17 cellular contexts compared by ENCODE assay signal in the genomic region with DNA sequence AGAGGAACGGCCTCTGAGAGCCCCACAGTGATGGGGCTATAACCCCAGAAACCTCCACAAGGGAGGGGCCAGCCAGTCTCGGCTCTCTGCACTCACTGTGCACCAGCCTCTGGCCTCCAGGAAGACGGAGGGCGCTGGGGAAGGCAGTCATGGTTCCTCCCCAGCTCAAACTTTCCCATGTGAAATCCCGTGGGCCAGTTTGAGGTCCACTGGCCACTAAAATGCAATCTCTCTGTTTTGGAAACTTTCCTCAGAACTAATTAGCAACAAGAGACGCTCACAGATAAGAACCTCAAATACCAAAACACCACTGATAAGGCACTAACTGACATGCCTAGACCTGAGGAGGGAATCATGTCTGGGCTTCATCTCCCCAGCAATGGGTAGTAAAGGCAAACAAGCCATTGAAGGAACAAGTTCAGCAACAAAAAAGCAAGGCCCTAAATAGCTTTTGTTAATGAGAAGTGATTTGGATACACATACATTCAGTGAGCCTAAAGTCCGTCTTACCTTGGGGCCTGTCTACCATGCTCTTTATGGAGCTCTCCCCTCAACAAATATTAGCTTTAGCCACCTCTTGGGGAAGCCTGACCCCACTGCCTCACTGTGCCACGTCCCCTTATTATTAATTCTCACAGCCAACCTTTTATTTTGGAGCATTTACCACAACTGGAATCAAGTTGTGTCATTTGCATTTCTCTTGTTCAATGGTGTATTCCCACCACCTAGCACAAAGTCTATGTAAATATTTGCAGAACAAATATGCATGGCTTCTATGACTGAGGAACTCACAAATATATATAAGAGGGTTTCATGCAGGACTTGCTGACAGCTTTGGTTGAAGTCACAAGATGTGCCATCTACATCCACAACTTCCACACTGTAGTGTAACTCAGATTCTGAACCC. TPM values are rescaled to one million over a fixed set of nuclear protein-coding genes. Genes with fewer than 3 reads are reported as not detected.
DNase-seq lines count a peak whose midpoint lies in the region; ATAC-seq, FAIRE-seq and TF ChIP-seq lines count a peak whose summit lies in the region.
"Had no signal": no experiment of that assay in that cellular context is flagged by ENCODE, and none has a peak within 500 bp of the region (broad histone marks: within the 10 kb centered on the region; RNA-seq: fewer than 3 reads in every experiment).

No MANE protein-coding gene starts in this region.

- H3K36me3 Mint-ChIP-seq in nephron progenitor cell (ENCODE audit: low read depth), result no peaks in the 10 kb centered on the region

- H3K27ac Mint-ChIP-seq in nephron progenitor cell, result no peak overlapping the region

- peaks cover 39% of the 10 kb centered on the region for H3K4me1 Mint-ChIP-seq in nephron progenitor cell

- no peak for FAIRE-seq in GM12878 (lab: Jason Lieb, UNC)

- SMC1A ChIA-PET in GM12878 (lab: Charles Lee; ENCODE audit: uncharacterized antibody, unreplicated experiment), result interaction anchor here (0.7 to 4.5 kb wide), 13 partner anchors 9 to 161 kb away, joined by 3 to 29 read pairs (median 4); no protein-coding TSS in a partner anchor

- RAD21 ChIA-PET in GM12878 (lab: Charles Lee; ENCODE audit: unreplicated experiment), result interaction anchor here (0.6 to 2.8 kb wide), 12 partner anchors 9 to 95 kb away, joined by 3 to 16 read pairs (median 4); partner anchors contain the start of gene ELL2

- peak overlapping the region; percentile 44; the same call in 1 of the 2 replicates for H3K4me2 ChIP-seq in GM12878 (ENCODE audit: control insufficient read depth, insufficient read depth)
- peak overlapping the region; percentile 7 for H3K4me2 ChIP-seq in osteoblast (ENCODE audit: insufficient read depth, low read length)

- intact Hi-C loops in GM12878 (cut with micrococcal nuclease; ENCODE audit: unreplicated experiment), result no loop called here

- H3K9me3 ChIP-seq in GM12878 (replicated peaks; ENCODE audit: control insufficient read depth, insufficient read depth, low read length) (no peaks in the 10 kb centered on the region; the same call in 2 of the 3 replicates), osteoblast (ENCODE audit: low read depth, low read length) (no peaks in the 10 kb centered on the region)
- H3K9me3 ChIP-seq: gastrocnemius medialis, MG63, thyroid gland had no signal

- H3K27me3 ChIP-seq in GM12878 (replicated peaks in 1 of 2; ENCODE audit: control insufficient read depth in 2 of 2, insufficient read depth in 2 of 2, low read length in 1 of 2) (no peaks in the 10 kb centered on the region; a peak in 1 of 4 replicates), osteoblast (ENCODE audit: insufficient read depth, low read length) (no peaks in the 10 kb centered on the region)
- H3K27me3 ChIP-seq: gastrocnemius medialis, MG63, thyroid gland had no signal

- H3K36me3 ChIP-seq in GM12878 (ENCODE audit: control insufficient read depth in 2 of 2, insufficient read depth in 2 of 2, low read length in 1 of 2) (no peaks in the 10 kb centered on the region), osteoblast (ENCODE audit: insufficient read depth, low read length) (no peaks in the 10 kb centered on the region)
- H3K36me3 ChIP-seq: gastrocnemius medialis, thyroid gland had no signal

- CTCF ChIA-PET in GM12878 (lab: Yijun Ruan, JAX), result interaction anchor here (0.5 to 3.2 kb wide), 12 partner anchors 8 to 457 kb away, joined by 3 to 23 read pairs (median 4); partner anchors contain the start of gene GLRX

- 24% methylated on average over 8 of the region's 8 CpGs for WGBS in GM12878 (ENCODE audit: insufficient coverage, insufficient replicate concordance, low lambda C conversion rate, missing lambda C conversion rate)

- H3K79me2 ChIP-seq in GM12878 (ENCODE audit: control insufficient read depth, insufficient read depth, low read length) (no peaks in the 10 kb centered on the region), osteoblast (ENCODE audit: insufficient read depth, low read length) (no peaks in the 10 kb centered on the region)

- TF ChIP-seq CTCF in GM12878 (IDR thresholded peaks at IDR 0.05 in 2 of 3, conservative IDR thresholded peaks at IDR 0.05 in 1 of 3; ENCODE audit: control insufficient read depth in 2 of 3, extremely low read depth in 1 of 3, insufficient read depth in 1 of 3, low read depth in 3 of 3, low read length in 3 of 3) (no peak), osteoblast (IDR thresholded peaks at IDR 0.05; ENCODE audit: extremely low read depth, low read depth, low read length) (no peak), nephron progenitor cell (IDR thresholded peaks at IDR 0.05) (no peak)

- H3K4me3 Mint-ChIP-seq in nephron progenitor cell, result no peak overlapping the region

- no peak for TF ChIP-seq RAD21 in GM12878 (IDR thresholded peaks at IDR 0.05; ENCODE audit: insufficient read depth, low read depth, low read length)

- H2AFZ ChIP-seq in GM12878 (ENCODE audit: control insufficient read depth, low read depth, low read length) (peak overlapping the region; percentile 0), osteoblast (ENCODE audit: low read length) (peak overlapping the region; percentile 3)

- no TSS peak for BruUV-seq in GM12878 (replicated peaks; lab: Mats Ljungman, UMichigan)

- TF ChIP-seq EP300 in GM12878 (IDR thresholded peaks at IDR 0.05; ENCODE audit: borderline replicate concordance in 1 of 2, control insufficient read depth in 1 of 2, low read depth in 2 of 2, low read length in 2 of 2), result no peak

- POLR2A ChIA-PET in GM12878 (lab: Charles Lee), result interaction anchor here (0.5 to 4.2 kb wide), 7 partner anchors 8 to 81 kb away, joined by 3 to 16 read pairs (median 3); no protein-coding TSS in a partner anchor

- H3K27ac ChIP-seq in GM12878 (ENCODE audit: control insufficient read depth, insufficient read depth) (no peak overlapping the region), osteoblast (ENCODE audit: low read depth, low read length) (no peak overlapping the region)
- H3K27ac ChIP-seq: gastrocnemius medialis, thyroid gland had no signal

- H3K4me3 ChIP-seq in GM12878, result no peak overlapping the region
- no peak overlapping the region for H3K4me3 ChIP-seq in osteoblast (ENCODE audit: insufficient read depth, low read length)
- H3K4me3 ChIP-seq: gastrocnemius medialis, MG63, thyroid gland had no signal

- in situ Hi-C loops in GM12878 (cut with MboI), result no loop called here

- peaks cover 3% of the 10 kb centered on the region for H3K27me3 Mint-ChIP-seq in nephron progenitor cell (ENCODE audit: low read depth, poor library complexity)

- peaks cover 6% of the 10 kb centered on the region for H3K9me3 Mint-ChIP-seq in nephron progenitor cell

- peaks cover 3% of the 10 kb centered on the region; the same call in 1 of the 2 replicates for H3K4me1 ChIP-seq in GM12878 (ENCODE audit: control insufficient read depth, insufficient read depth, low read length)
- peaks cover 3% of the 10 kb centered on the region for H3K4me1 ChIP-seq in osteoblast (ENCODE audit: insufficient read depth, low read length)
- H3K4me1 ChIP-seq: thyroid gland had no signal

- peak; percentile 53 for ATAC-seq in HG02610 (IDR thresholded peaks at IDR 0.05; ENCODE audit: unreplicated experiment)
- peak; percentile 87 for ATAC-seq in GM12878
- no peak for ATAC-seq in GM19452 (IDR thresholded peaks at IDR 0.05; ENCODE audit: unreplicated experiment)
- ATAC-seq: gastrocnemius medialis had no signal

- H3K9ac ChIP-seq in GM12878 (ENCODE audit: control insufficient read depth, insufficient read depth, low read length), result no peak overlapping the region

- no peak for TF ChIP-seq POLR2A in GM12878 (IDR thresholded peaks at IDR 0.05; ENCODE audit: low read depth, low read length)

- DNase-seq in NCI-H2029 (lab: John Stamatoyannopoulos, UW) (peak; percentile 43), NCI-H2029 treated with DMSO at 0.1 percent for 48 hours (lab: John Stamatoyannopoulos, UW) (no peak), GM12878 (ENCODE audit: low read depth, low spot score) (peak; percentile 39), osteoblast (ENCODE audit: insufficient read length, low spot score, missing footprints) (no peak), nephron progenitor cell (no peak), retina (no peak)
- DNase-seq: amniotic stem cell; DMS153; MG63; NCI-H226; occipital lobe; Right ventricle myocardium superior; stimulated activated CD4-positive, alpha-beta T cell treated with anti-CD3 and anti-CD28 coated beads, Interleukin-12 subunit alpha, Interleukin-12 subunit beta, amount 100 ng/mL, for 4 hours; thyroid gland had no signal

- H4K20me1 ChIP-seq in GM12878 (ENCODE audit: control insufficient read depth, insufficient read depth) (no peaks in the 10 kb centered on the region), osteoblast (ENCODE audit: insufficient read depth, low read length) (no peaks in the 10 kb centered on the region)

TF ChIP-seq in GM12878, 131 proteins besides CTCF, POLR2A, EP300 and RAD21 (continues in another document):
- TF ChIP-seq POLR2AphosphoS2 (IDR thresholded peaks at IDR 0.05; ENCODE audit: low read depth, low read length) (no peak), POLR2AphosphoS5 (IDR thresholded peaks at IDR 0.05; ENCODE audit: low read length) (no peak), BCL11A (IDR thresholded peaks at IDR 0.05; ENCODE audit: low read depth, low read length) (peak; percentile 17; the same call in 1 of the 2 replicates), SIN3A (IDR thresholded peaks at IDR 0.05; ENCODE audit: low read depth, low read length) (no peak), MEF2B (IDR thresholded peaks at IDR 0.05; ENCODE audit: partially characterized antibody, poor library complexity, severe bottlenecking) (peak; percentile 43), ETV6 (conservative IDR thresholded peaks at IDR 0.05 in 1 of 2, IDR thresholded peaks at IDR 0.05 in 1 of 2; ENCODE audit: borderline replicate concordance in 1 of 2, low read depth in 1 of 2) (no peak), IKZF1 (conservative IDR thresholded peaks at IDR 0.05) (peak; percentile 41; the same call in 1 of the 2 replicates), MTA2 (IDR thresholded peaks at IDR 0.05; ENCODE audit: low read depth) (peak; percentile 72)

RNA-seq across cellular contexts. Expression of gene GLRX, which starts 56.1 kb away (rescaled TPM):
- 41.5 and 42.2 TPM in 2 replicates for total RNA-seq in GM12878 (2013; cell fraction: nucleolus; rRNA removed)
- total RNA-seq in GM12878 (2014; rRNA removed) (103 and 127 TPM in 2 replicates), GM12878 (2014; rRNA removed; fragmentation: Illumina TruSeq; extraction: Trizol) (63.0 and 66.7 TPM in 2 replicates), GM12878 (2021) (80.0 and 80.2 TPM in 2 replicates), osteoblast (59.0 and 77.2 TPM in 2 replicates)
- polyA plus RNA-seq in GM12878 (2011; ENCODE audit: low read depth), result 58.0 TPM
- polyA plus RNA-seq in GM12878 (2011; rRNA removed) (188 and 194 TPM in 2 replicates), GM12878 (2014; fragmentation: Illumina TruSeq; extraction: Trizol) (130 and 179 TPM in 2 replicates), GM12878 (2014; fragmentation: Nextera tagmentation; extraction: Ambion mirVana) (100 to 1,000 TPM; 311 to 366 TPM), GM12878 (2014; rRNA removed) (195 and 236 TPM in 2 replicates), GM12878 (2016; fragmentation: Nextera tagmentation; extraction: Ambion mirVana) (100 to 1,000 TPM; 185 to 187 TPM)
- 89.8 and 172 TPM in 2 replicates for polyA plus RNA-seq in GM12878 (2011; cell fraction: cytosol; rRNA removed)
- 74.7 and 110 TPM in 2 replicates for polyA plus RNA-seq in GM12878 (2011; cell fraction: nucleus; rRNA removed)
- 135 and 145 TPM in 2 replicates for polyA plus RNA-seq in GM12878 (2012)
- polyA minus RNA-seq in GM12878 (2011; rRNA and poly(A)+ RNA removed), result 69.4 and 81.1 TPM in 2 replicates
- 9.3 and 12.3 TPM in 2 replicates for polyA minus RNA-seq in GM12878 (2011; cell fraction: cytosol; rRNA and poly(A)+ RNA removed)
- polyA minus RNA-seq in GM12878 (2011; cell fraction: nucleus; rRNA and poly(A)+ RNA removed), result 41.7 and 62.0 TPM in 2 replicates

Comparison
In these comparisons a context has a peak if more than half of its experiments do, and no peak if none do; other contexts are left out.
1. DNase-seq: peak in NCI-H2029 (single experiment) and GM12878 (single experiment); none in NCI-H2029 treated with DMSO at 0.1 percent for 48 hours (single experiment), osteoblast (single experiment), nephron progenitor cell (single experiment) and retina (single experiment).